Comparison of ENCODE assay signal across 18 cellular contexts in genomic region chr7:135862586-135863361, GRCh38.
DNase-seq lines count a peak whose midpoint lies in the region; ATAC-seq and TF ChIP-seq lines count a peak whose summit lies in the region.
"Had no signal": no experiment of that assay in that cellular context is flagged by ENCODE, and none has a peak within 500 bp of the region (broad histone marks: within the 10 kb centered on the region; RNA-seq: fewer than 3 reads in every experiment).

No MANE protein-coding gene starts in this region.

- peaks cover 19% of the 10 kb centered on the region for H3K9me3 Mint-ChIP-seq in WTC11
- peaks cover 5% of the 10 kb centered on the region for H3K9me3 Mint-ChIP-seq in mesothelial cell of epicardium

- H3K27ac Mint-ChIP-seq in WTC11, result no peak overlapping the region
- peak overlapping the region; percentile 20 for H3K27ac Mint-ChIP-seq in mesothelial cell of epicardium
- H3K27ac Mint-ChIP-seq: activated T-helper 17 cell treated with anti-CD3 and anti-CD28 coated beads, Interleukin-2, amount 50 U/mL, for 72 hours; IgD-negative memory B cell had no signal

- H3K36me3 Mint-ChIP-seq in WTC11 (0 out of 2 replicates have a peak, but pooled peaks cover 3% of the 10 kb centered on the region), mesothelial cell of epicardium (peaks cover 2% of the 10 kb centered on the region)
- H3K36me3 Mint-ChIP-seq: CD4-positive, alpha-beta memory T cell; IgD-negative memory B cell had no signal

- H3K4me1 Mint-ChIP-seq in WTC11 (peaks cover 12% of the 10 kb centered on the region), mesothelial cell of epicardium (peaks cover 11% of the 10 kb centered on the region)
- H3K4me1 Mint-ChIP-seq: activated T-helper 17 cell treated with anti-CD3 and anti-CD28 coated beads, Interleukin-2, amount 50 U/mL, for 72 hours had no signal

- CTCF ChIA-PET in WTC11 (lab: Charles Lee), result no interaction called here

- H3K4me3 Mint-ChIP-seq in WTC11 (no peak overlapping the region), mesothelial cell of epicardium (no peak overlapping the region)
- H3K4me3 Mint-ChIP-seq: activated T-helper 17 cell treated with anti-CD3 and anti-CD28 coated beads, Interleukin-2, amount 50 U/mL, for 72 hours; CD4-positive, alpha-beta memory T cell; IgD-negative memory B cell had no signal

- POLR2A ChIA-PET in WTC11 (lab: Charles Lee), result interaction anchor here (0.6 kb wide), 1 partner anchor 89 kb away, joined by 3 read pairs; no protein-coding TSS in a partner anchor

- H3K27me3 Mint-ChIP-seq in WTC11 (ENCODE audit: low read depth), result no peaks in the 10 kb centered on the region; the same call in 1 of the 2 replicates
- no peaks in the 10 kb centered on the region for H3K27me3 Mint-ChIP-seq in mesothelial cell of epicardium (ENCODE audit: low read depth)
- H3K27me3 Mint-ChIP-seq: activated T-helper 17 cell treated with anti-CD3 and anti-CD28 coated beads, Interleukin-2, amount 50 U/mL, for 72 hours; CD4-positive, alpha-beta memory T cell had no signal

- DNase-seq in COLO829 (ENCODE audit: low spot score), result peak; percentile 94
- DNase-seq in NCI-H2107 (lab: John Stamatoyannopoulos, UW), result peak; percentile 46
- no peak for DNase-seq in WTC11 (ENCODE audit: low spot score)
- DNase-seq in mesothelial cell of epicardium (ENCODE audit: low spot score in 2 of 2, unreplicated experiment in 2 of 2), result no peak
- no peak for DNase-seq in NCI-H2196 (lab: John Stamatoyannopoulos, UW; ENCODE audit: unreplicated experiment)
- no peak for DNase-seq in NCI-H2171 (lab: John Stamatoyannopoulos, UW)
- DNase-seq in HUDEP-2 (lab: John Stamatoyannopoulos, UW; ENCODE audit: unreplicated experiment in 76 of 76), result no peak
- DNase-seq in T-helper 2 cell, result no peak
- DNase-seq: activated CD4-positive, CD25-positive, alpha-beta regulatory T cell; CD4-positive, alpha-beta memory T cell; GDM1; glutamatergic neuron; NCI-H1048; NCI-H526; spleen; stimulated activated naive CD8-positive, alpha-beta T cell treated with anti-CD3 and anti-CD28 coated beads, Interleukin-15, Interleukin-2, amounts not matched to agents 100 U/mL and 50 U/mL, for 24 hours had no signal

- TF ChIP-seq CTCF in WTC11 (IDR thresholded peaks at IDR 0.05) (no peak), mesothelial cell of epicardium (IDR thresholded peaks at IDR 0.05; ENCODE audit: unreplicated experiment) (no peak)

- ATAC-seq in WTC11, result peak; percentile 68
- ATAC-seq: activated T-helper 17 cell treated with anti-CD3 and anti-CD28 coated beads, Interleukin-2, amount 50 U/mL, for 72 hours; stimulated activated naive CD8-positive, alpha-beta T cell treated with anti-CD3 and anti-CD28 coated beads, Interleukin-15, Interleukin-2, amounts not matched to agents 100 U/mL and 50 U/mL, for 24 hours had no signal

TF ChIP-seq in WTC11, 78 proteins besides CTCF, POLR2A, EP300 and RAD21:
- no peak for TF ChIP-seq ERG (CRISPR knock-in tag; IDR thresholded peaks at IDR 0.05)
TF ChIP-seq in WTC11: peak in this region for 0.

Comparison
In these comparisons a context has a peak if more than half of its experiments do, and no peak if none do; other contexts are left out.
1. DNase-seq: peak in COLO829 (single experiment) and NCI-H2107 (single experiment); none in WTC11 (single experiment), mesothelial cell of epicardium (0 of 2), NCI-H2196 (single experiment), NCI-H2171 (single experiment), HUDEP-2 (0 of 76) and T-helper 2 cell (0 of 5).